In genomic region chr13:61170791-61171330, GRCh38 we compare ENCODE assay signal across 22 cellular contexts.
DNase-seq lines count a peak whose midpoint lies in the region; ATAC-seq and TF ChIP-seq lines count a peak whose summit lies in the region.
"Had no signal": no experiment of that assay in that cellular context is flagged by ENCODE, and none has a peak within 500 bp of the region (broad histone marks: within the 10 kb centered on the region; RNA-seq: fewer than 3 reads in every experiment).

No MANE protein-coding gene starts in this region.

- H3K9me3 Mint-ChIP-seq in natural killer cell treated with Interleukin-12 subunit alpha and Interleukin-12 subunit beta and Interleukin-15 and Interleukin-18, amount 100 ng/mL, for 72 hours = peaks cover 12% of the 10 kb centered on the region
- H3K9me3 Mint-ChIP-seq: activated T-cell treated with anti-CD3 and anti-CD28 coated beads, Interleukin-2, amount 50 U/mL, for 4 hours had no signal

- H3K27me3 Mint-ChIP-seq in natural killer cell treated with Interleukin-12 subunit alpha and Interleukin-12 subunit beta and Interleukin-15 and Interleukin-18, amount 100 ng/mL, for 72 hours = no peaks in the 10 kb centered on the region
- H3K27me3 Mint-ChIP-seq: central memory CD8-positive, alpha-beta T cell; naive B cell had no signal

- TF ChIP-seq CTCF in right atrium auricular region (IDR thresholded peaks at IDR 0.05) (no peak), tibial nerve (IDR thresholded peaks at IDR 0.05) (no peak)

- no peak overlapping the region for H3K27ac Mint-ChIP-seq in natural killer cell treated with Interleukin-12 subunit alpha and Interleukin-12 subunit beta and Interleukin-15 and Interleukin-18, amount 100 ng/mL, for 72 hours
- H3K27ac Mint-ChIP-seq: activated naive CD4-positive, alpha-beta T cell treated with anti-CD3 and anti-CD28 coated beads for 36 hours; naive B cell had no signal

- DNase-seq in Right ventricle myocardium superior (no peak), right atrium auricular region (ENCODE audit: low spot score) (no peak), anterior cingulate cortex (lab: John Stamatoyannopoulos, UW) (peak in 44 of 58 donors; percentile 0 to 70 (median 18)), head of caudate nucleus (peak in 36 of 42 donors; percentile 4 to 77 (median 30)), renal cortical epithelial cell (ENCODE audit: low read depth) (peak; percentile 51), tibial nerve (ENCODE audit: low spot score in 2 of 2) (no peak), AML-193 (lab: John Stamatoyannopoulos, UW) (no peak)
- DNase-seq in natural killer cell treated with Interleukin-12 subunit alpha and Interleukin-12 subunit beta and Interleukin-15 and Interleukin-18, amount 100 ng/mL, for 72 hours (ENCODE audit: low spot score) = no peak
- DNase-seq: activated CD4-positive, CD25-positive, alpha-beta regulatory T cell treated with anti-CD3 and anti-CD28 coated beads, Interleukin-2, amount 50 U/mL, for 72 hours; activated CD8-positive, alpha-beta memory T cell treated with anti-CD3 and anti-CD28 coated beads for 24 hours; activated naive CD4-positive, alpha-beta T cell treated with anti-CD3 and anti-CD28 coated beads for 36 hours; activated T-cell treated with anti-CD3 and anti-CD28 coated beads, Interleukin-2, amount 50 U/mL, for 4 hours; erythroblast; foreskin keratinocyte; GOT3; mesendoderm; naive B cell; SHP77 had no signal

- H3K4me1 ChIP-seq in right atrium auricular region (peaks cover 0 to 4% of the 10 kb centered on the region in 2 donors), tibial nerve (no peaks in the 10 kb centered on the region)
- H3K4me1 ChIP-seq: BLaER1 treated with 17β-estradiol and CSF1 and Interleukin-3, amounts not matched to agents 10 nM and 100 nM; foreskin keratinocyte had no signal

- TF ChIP-seq EP300 in tibial nerve (IDR thresholded peaks at IDR 0.05) = no peak

- WGBS in tibial nerve, 2 donors = 33 to 43% methylated on average over 1 of the region's 1 CpG

- H3K4me3 ChIP-seq in right atrium auricular region (no peak overlapping the region), tibial nerve (no peak overlapping the region)
- H3K4me3 ChIP-seq: BLaER1 treated with 17β-estradiol and CSF1 and Interleukin-3, amounts not matched to agents 10 nM and 100 nM had no signal

- H3K4me1 Mint-ChIP-seq in natural killer cell treated with Interleukin-12 subunit alpha and Interleukin-12 subunit beta and Interleukin-15 and Interleukin-18, amount 100 ng/mL, for 72 hours (ENCODE audit: low read depth in 2 of 2) = no peaks in the 10 kb centered on the region
- H3K4me1 Mint-ChIP-seq: central memory CD8-positive, alpha-beta T cell; naive B cell had no signal

- H3K9me3 ChIP-seq in right atrium auricular region (no peaks in the 10 kb centered on the region), tibial nerve (no peaks in the 10 kb centered on the region)
- H3K9me3 ChIP-seq: BLaER1 treated with 17β-estradiol and CSF1 and Interleukin-3, amounts not matched to agents 10 nM and 100 nM had no signal

- no peaks in the 10 kb centered on the region for H3K27me3 ChIP-seq in right atrium auricular region
- no peaks in the 10 kb centered on the region for H3K27me3 ChIP-seq in tibial nerve
- H3K27me3 ChIP-seq: BLaER1 treated with 17β-estradiol and CSF1 and Interleukin-3, amounts not matched to agents 10 nM and 100 nM; foreskin keratinocyte had no signal

- intact Hi-C loops in Right ventricle myocardium superior (cut with DNase I) (no loop called here), head of caudate nucleus (cut with DNase I) (no loop called here)

- ATAC-seq in Right ventricle myocardium superior (ENCODE audit: poor library complexity) = peak; percentile 45
- no peak for ATAC-seq in natural killer cell treated with Interleukin-12 subunit alpha and Interleukin-12 subunit beta and Interleukin-15 and Interleukin-18, amount 100 ng/mL, for 72 hours
- ATAC-seq: activated T-cell treated with anti-CD3 and anti-CD28 coated beads, Interleukin-2, amount 50 U/mL, for 4 hours; foreskin keratinocyte; sciatic nerve had no signal

- H3K36me3 ChIP-seq in right atrium auricular region = no peaks in the 10 kb centered on the region
- H3K36me3 ChIP-seq in tibial nerve = no peaks in the 10 kb centered on the region
- H3K36me3 ChIP-seq: BLaER1 treated with 17β-estradiol and CSF1 and Interleukin-3, amounts not matched to agents 10 nM and 100 nM had no signal

- H3K36me3 Mint-ChIP-seq in natural killer cell treated with Interleukin-12 subunit alpha and Interleukin-12 subunit beta and Interleukin-15 and Interleukin-18, amount 100 ng/mL, for 72 hours = no peaks in the 10 kb centered on the region
- H3K36me3 Mint-ChIP-seq: naive B cell had no signal

- H3K4me3 Mint-ChIP-seq in natural killer cell treated with Interleukin-12 subunit alpha and Interleukin-12 subunit beta and Interleukin-15 and Interleukin-18, amount 100 ng/mL, for 72 hours = no peak overlapping the region
- H3K4me3 Mint-ChIP-seq: activated naive CD4-positive, alpha-beta T cell treated with anti-CD3 and anti-CD28 coated beads for 36 hours; activated T-cell treated with anti-CD3 and anti-CD28 coated beads, Interleukin-2, amount 50 U/mL, for 4 hours; central memory CD8-positive, alpha-beta T cell; naive B cell had no signal

- H3K27ac ChIP-seq in right atrium auricular region (peak overlapping the region in 1 of 2 donors; percentile 28), tibial nerve (no peak overlapping the region)
- H3K27ac ChIP-seq: BLaER1 treated with 17β-estradiol and CSF1 and Interleukin-3, amounts not matched to agents 10 nM and 100 nM; foreskin keratinocyte; HL-60 had no signal

- no peak for TF ChIP-seq POLR2A in tibial nerve (IDR thresholded peaks at IDR 0.05)

Comparison
In these comparisons a context has a peak if more than half of its experiments do, and no peak if none do; other contexts are left out.
1. DNase-seq: peak in anterior cingulate cortex (44 of 58), head of caudate nucleus (36 of 42) and renal cortical epithelial cell (single experiment); none in Right ventricle myocardium superior (single experiment), right atrium auricular region (single experiment), tibial nerve (0 of 2), AML-193 (0 of 2) and natural killer cell treated with Interleukin-12 subunit alpha and Interleukin-12 subunit beta and Interleukin-15 and Interleukin-18, amount 100 ng/mL, for 72 hours (single experiment).